ENCODE assay signal across 12 cellular contexts in the genomic region with DNA sequence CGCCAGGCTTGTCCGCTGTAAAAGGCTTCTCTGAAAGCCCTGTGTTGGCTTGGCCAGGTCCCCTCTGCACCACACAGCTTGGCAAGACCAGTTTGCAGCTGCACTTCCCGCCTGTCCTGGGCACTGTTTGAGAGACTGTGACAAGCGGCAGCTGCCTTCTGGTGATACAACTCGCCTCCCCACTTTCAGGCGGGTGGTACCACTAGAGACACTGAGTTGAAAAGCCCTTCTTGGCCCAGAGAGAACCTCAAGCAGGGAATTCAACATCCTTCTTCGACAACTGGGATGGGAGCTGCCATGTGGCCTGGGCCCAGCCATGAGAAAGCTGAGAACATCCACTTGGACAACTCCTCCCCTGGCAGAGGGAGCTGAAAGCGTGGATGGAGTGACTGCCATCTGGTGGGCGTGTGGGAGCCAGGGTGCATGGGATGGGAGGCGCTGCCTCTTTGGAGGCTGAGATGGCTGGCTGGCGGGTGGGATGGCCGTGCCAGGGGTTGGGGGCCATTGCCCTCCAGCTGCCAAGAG.
DNase-seq lines count a peak whose midpoint lies in the region; ATAC-seq and TF ChIP-seq lines count a peak whose summit lies in the region.
"Had no signal": no experiment of that assay in that cellular context is flagged by ENCODE, and none has a peak within 500 bp of the region (broad histone marks: within the 10 kb centered on the region; RNA-seq: fewer than 3 reads in every experiment).

No MANE protein-coding gene starts in this region.

- H3K4me1 ChIP-seq in endodermal cell (ENCODE audit: control insufficient read depth, insufficient read depth, low read length) = no peaks in the 10 kb centered on the region
- H3K4me1 ChIP-seq: SJSA1 had no signal

- DNase-seq in stimulated activated CD4-positive, alpha-beta T cell treated with anti-CD3 and anti-CD28 coated beads, Interleukin-15, amount 100 ng/mL, for 24 hours = peak; percentile 7
- no peak for DNase-seq in stimulated activated CD4-positive, alpha-beta T cell treated with anti-CD3 and anti-CD28 coated beads, Interleukin-4, amount 100 ng/mL, for 1 hour
- peak; percentile 13 for DNase-seq in NCI-H146 treated with DMSO at 0.1 percent for 48 hours (lab: John Stamatoyannopoulos, UW; ENCODE audit: unreplicated experiment)
- DNase-seq in endodermal cell = peak; percentile 79
- DNase-seq in type B pancreatic cell (ENCODE audit: extremely low spot score, unreplicated experiment) = no peak
- no peak for DNase-seq in stimulated activated CD4-positive, alpha-beta T cell treated with anti-CD3 and anti-CD28 coated beads, Interleukin-2, amount 100 ng/mL, for 48 hours
- DNase-seq in ureter (ENCODE audit: low spot score) = no peak
- DNase-seq: CD8-positive, alpha-beta T cell; central memory CD4-positive, alpha-beta T cell; stimulated activated CD4-positive, alpha-beta T cell treated with anti-CD3 and anti-CD28 coated beads, Interleukin-1b, Interleukin-23, amount 100 ng/mL, for 48 hours had no signal

- no peaks in the 10 kb centered on the region for H3K9me3 ChIP-seq in endodermal cell (ENCODE audit: control insufficient read depth, low read length)
- H3K9me3 ChIP-seq: SJSA1 had no signal

- TF ChIP-seq CTCF in endodermal cell (conservative IDR thresholded peaks at IDR 0.05) = peak; percentile 66
- peak; percentile 21 for TF ChIP-seq CTCF in type B pancreatic cell (conservative IDR thresholded peaks at IDR 0.05)

- H3K9me3 Mint-ChIP-seq in endodermal cell (no peaks in the 10 kb centered on the region), type B pancreatic cell (peaks cover under 1% of the 10 kb centered on the region)
- H3K9me3 Mint-ChIP-seq: CD8-positive, alpha-beta T cell had no signal

- H3K9ac ChIP-seq in endodermal cell (ENCODE audit: extremely low read depth, low read length, poor library complexity, severe bottlenecking) = no peak overlapping the region

- H3K36me3 ChIP-seq in endodermal cell (ENCODE audit: control insufficient read depth, insufficient read depth, low read length) = no peaks in the 10 kb centered on the region
- H3K36me3 ChIP-seq: SJSA1 had no signal

- no peak overlapping the region for H3K4me3 ChIP-seq in endodermal cell (ENCODE audit: low read length)
- H3K4me3 ChIP-seq: SJSA1 had no signal

- H3K27me3 Mint-ChIP-seq in endodermal cell (ENCODE audit: insufficient read depth) (no peaks in the 10 kb centered on the region), type B pancreatic cell (no peaks in the 10 kb centered on the region)

- H3K4me3 Mint-ChIP-seq in endodermal cell (no peak overlapping the region), type B pancreatic cell (no peak overlapping the region)
- H3K4me3 Mint-ChIP-seq: CD8-positive, alpha-beta T cell had no signal

- H3K36me3 Mint-ChIP-seq in endodermal cell (ENCODE audit: low read depth) (no peaks in the 10 kb centered on the region), type B pancreatic cell (no peaks in the 10 kb centered on the region)
- H3K36me3 Mint-ChIP-seq: CD8-positive, alpha-beta T cell had no signal

- H3K27me3 ChIP-seq in endodermal cell (ENCODE audit: control insufficient read depth, insufficient read depth, low read length, poor library complexity, severe bottlenecking) = no peaks in the 10 kb centered on the region
- H3K27me3 ChIP-seq: SJSA1 had no signal

- 89 to 93% methylated on average over 4 to 12 of the region's 12 CpGs for WGBS in endodermal cell (ENCODE audit: insufficient coverage in 1 of 2, insufficient read length in 1 of 2), 2 experiments

- H3K4me1 Mint-ChIP-seq in endodermal cell = no peaks in the 10 kb centered on the region
- peaks cover 5% of the 10 kb centered on the region for H3K4me1 Mint-ChIP-seq in type B pancreatic cell (ENCODE audit: unreplicated experiment)

- ATAC-seq in GM19452 (IDR thresholded peaks at IDR 0.05; ENCODE audit: unreplicated experiment) = no peak
- ATAC-seq: CD8-positive, alpha-beta T cell had no signal

- no peak overlapping the region for H3K27ac ChIP-seq in endodermal cell (ENCODE audit: low read depth, low read length)
- H3K27ac ChIP-seq: SJSA1 had no signal

- H3K27ac Mint-ChIP-seq in endodermal cell (no peak overlapping the region), type B pancreatic cell (no peak overlapping the region)
- H3K27ac Mint-ChIP-seq: CD8-positive, alpha-beta T cell had no signal

Comparison
In these comparisons a context has a peak if more than half of its experiments do, and no peak if none do; other contexts are left out.
1. DNase-seq: peak in stimulated activated CD4-positive, alpha-beta T cell treated with anti-CD3 and anti-CD28 coated beads, Interleukin-15, amount 100 ng/mL, for 24 hours (single experiment), NCI-H146 treated with DMSO at 0.1 percent for 48 hours (single experiment) and endodermal cell (single experiment); none in stimulated activated CD4-positive, alpha-beta T cell treated with anti-CD3 and anti-CD28 coated beads, Interleukin-4, amount 100 ng/mL, for 1 hour (single experiment), type B pancreatic cell (single experiment), stimulated activated CD4-positive, alpha-beta T cell treated with anti-CD3 and anti-CD28 coated beads, Interleukin-2, amount 100 ng/mL, for 48 hours (0 of 2) and ureter (single experiment).